ENCODE assay signal across 12 cellular contexts in genomic region chr2:230873670-230874401, GRCh38. TPM values are rescaled to one million over a fixed set of nuclear protein-coding genes. Genes with fewer than 3 reads are reported as not detected.
DNase-seq lines count a peak whose midpoint lies in the region; ATAC-seq and TF ChIP-seq lines count a peak whose summit lies in the region.
"Had no signal": no experiment of that assay in that cellular context is flagged by ENCODE, and none has a peak within 500 bp of the region (broad histone marks: within the 10 kb centered on the region; RNA-seq: fewer than 3 reads in every experiment).

No MANE protein-coding gene starts in this region.

- POLR2A ChIA-PET in HEK293T (lab: Yijun Ruan, JAX) = no interaction called here

- peaks cover 50% of the 10 kb centered on the region for H3K4me1 ChIP-seq in Karpas-422 (ENCODE audit: low read length)

- peak; percentile 76 for ATAC-seq in HG02610 (IDR thresholded peaks at IDR 0.05; ENCODE audit: unreplicated experiment)

- CTCF ChIA-PET in activated naive CD4-positive, alpha-beta T cell treated with anti-CD3 and anti-CD28 coated beads, Interleukin-2, amount 10 ng/mL, durations not matched to agents 7 days and 5 days (lab: Charles Lee) = interaction anchor here (1.0 to 1.5 kb wide), 2 partner anchors 49 to 113 kb away, joined by 3 read pairs; no protein-coding TSS in a partner anchor
- CTCF ChIA-PET in HEK293T (lab: Yijun Ruan, JAX) = no interaction called here

- H3K27ac ChIP-seq in Karpas-422 (ENCODE audit: low read length) = no peak overlapping the region
- H3K27ac ChIP-seq: ascending aorta, right atrium auricular region, tibial artery had no signal

- DNase-seq in activated naive CD4-positive, alpha-beta T cell treated with Interleukin-2 at 50 U/mL for 16 hours = peak; percentile 24
- DNase-seq in activated naive CD4-positive, alpha-beta T cell treated with anti-CD3 and anti-CD28 coated beads, Interleukin-2, amount 10 ng/mL, durations not matched to agents 7 days and 5 days = no peak
- DNase-seq in Karpas-422 (peak; percentile 69), type B pancreatic cell (ENCODE audit: extremely low spot score, unreplicated experiment) (peak; percentile 63), HEK293T (ENCODE audit: extremely low spot score) (no peak), NCI-H2081 (lab: John Stamatoyannopoulos, UW) (no peak), GF-D8 (lab: John Stamatoyannopoulos, UW) (no peak)
- DNase-seq: C1 segment of cervical spinal cord had no signal

- no peaks in the 10 kb centered on the region for H3K9me2 ChIP-seq in Karpas-422 (replicated peaks; ENCODE audit: insufficient read depth, low read length)

- H3K36me3 ChIP-seq in Karpas-422 (ENCODE audit: insufficient read depth, low read length) = no peaks in the 10 kb centered on the region

- no peak overlapping the region for H2AFZ ChIP-seq in Karpas-422 (ENCODE audit: low read length)

- H3K9me3 ChIP-seq in Karpas-422 (ENCODE audit: low read length) = no peaks in the 10 kb centered on the region
- H3K9me3 ChIP-seq: ascending aorta, right atrium auricular region, tibial artery had no signal

- H4K20me1 ChIP-seq in Karpas-422 (ENCODE audit: insufficient read depth, low read depth, low read length) = no peaks in the 10 kb centered on the region

- no peak overlapping the region for H3K27ac Mint-ChIP-seq in activated naive CD4-positive, alpha-beta T cell treated with anti-CD3 and anti-CD28 coated beads, Interleukin-2, amount 10 ng/mL, durations not matched to agents 7 days and 5 days
- no peak overlapping the region for H3K27ac Mint-ChIP-seq in type B pancreatic cell

- H3K36me3 Mint-ChIP-seq in activated naive CD4-positive, alpha-beta T cell treated with anti-CD3 and anti-CD28 coated beads, Interleukin-2, amount 10 ng/mL, durations not matched to agents 7 days and 5 days = no peaks in the 10 kb centered on the region
- peaks cover 5% of the 10 kb centered on the region for H3K36me3 Mint-ChIP-seq in type B pancreatic cell

- no peaks in the 10 kb centered on the region for H3K79me2 ChIP-seq in Karpas-422 (ENCODE audit: low read length)

- no peaks in the 10 kb centered on the region for H3K27me3 ChIP-seq in Karpas-422 (ENCODE audit: low read length)
- H3K27me3 ChIP-seq: ascending aorta, right atrium auricular region, tibial artery had no signal

- peak overlapping the region; percentile 46; the same call in 1 of the 2 replicates for H3K4me3 ChIP-seq in Karpas-422 (ENCODE audit: low read length)
- H3K4me3 ChIP-seq: ascending aorta, right atrium auricular region, tibial artery had no signal

- peaks cover 44% of the 10 kb centered on the region for H3K4me1 Mint-ChIP-seq in activated naive CD4-positive, alpha-beta T cell treated with anti-CD3 and anti-CD28 coated beads, Interleukin-2, amount 10 ng/mL, durations not matched to agents 7 days and 5 days
- H3K4me1 Mint-ChIP-seq in type B pancreatic cell (ENCODE audit: unreplicated experiment) = peaks cover 28% of the 10 kb centered on the region

- H3K27me3 Mint-ChIP-seq in activated naive CD4-positive, alpha-beta T cell treated with anti-CD3 and anti-CD28 coated beads, Interleukin-2, amount 10 ng/mL, durations not matched to agents 7 days and 5 days = peaks cover 23% of the 10 kb centered on the region
- H3K27me3 Mint-ChIP-seq in type B pancreatic cell = no peaks in the 10 kb centered on the region

- no peaks in the 10 kb centered on the region for H3K9me3 Mint-ChIP-seq in activated naive CD4-positive, alpha-beta T cell treated with anti-CD3 and anti-CD28 coated beads, Interleukin-2, amount 10 ng/mL, durations not matched to agents 7 days and 5 days
- no peaks in the 10 kb centered on the region for H3K9me3 Mint-ChIP-seq in type B pancreatic cell

- H3K4me3 Mint-ChIP-seq in activated naive CD4-positive, alpha-beta T cell treated with anti-CD3 and anti-CD28 coated beads, Interleukin-2, amount 10 ng/mL, durations not matched to agents 7 days and 5 days = no peak overlapping the region
- H3K4me3 Mint-ChIP-seq in type B pancreatic cell = no peak overlapping the region

- TF ChIP-seq CTCF in type B pancreatic cell (conservative IDR thresholded peaks at IDR 0.05) = no peak

- H3K9ac ChIP-seq in Karpas-422 (ENCODE audit: low read length) = no peak overlapping the region

- peak overlapping the region; percentile 59 for H3K4me2 ChIP-seq in Karpas-422 (ENCODE audit: low read depth, low read length, poor library complexity, severe bottlenecking)

TF ChIP-seq in HEK293T, 16 proteins besides CTCF, POLR2A, EP300 and RAD21:
- TF ChIP-seq FOXA1 (IDR thresholded peaks at IDR 0.05) = no peak
- no peak for TF ChIP-seq CTBP1 (IDR thresholded peaks at IDR 0.05; ENCODE audit: borderline replicate concordance)
- TF ChIP-seq ARNT (IDR thresholded peaks at IDR 0.05) = no peak
- no peak for TF ChIP-seq L3MBTL2 (conservative IDR thresholded peaks at IDR 0.05)
- no peak for TF ChIP-seq FOXK2 (IDR thresholded peaks at IDR 0.05)
- TF ChIP-seq ELF4 (IDR thresholded peaks at IDR 0.05) = no peak
- no peak for TF ChIP-seq BHLHE40 (IDR thresholded peaks at IDR 0.05; ENCODE audit: borderline replicate concordance)
- TF ChIP-seq FOXM1 (IDR thresholded peaks at IDR 0.05; ENCODE audit: borderline replicate concordance) = no peak
- no peak for TF ChIP-seq SP1 (IDR thresholded peaks at IDR 0.05)
- no peak for TF ChIP-seq TARDBP (IDR thresholded peaks at IDR 0.05)

RNA-seq across cellular contexts. Expression of gene ITM2C, which starts 9.1 kb away (rescaled TPM):
- total RNA-seq in Karpas-422 (2014; rRNA removed; shearing (Covaris generic); ENCODE audit: low replicate concordance) = 0.19 TPM in 1 of 2 replicates, not detected in the other
- 211 and 285 TPM in 2 replicates for total RNA-seq in type B pancreatic cell (ENCODE audit: low replicate concordance)

RNA-seq across cellular contexts. Expression of gene GPR55, which starts 51.2 kb away (rescaled TPM):
- 2.9 and 9.5 TPM in 2 replicates for total RNA-seq in Karpas-422 (2014; rRNA removed; shearing (Covaris generic); ENCODE audit: low replicate concordance)
- total RNA-seq in type B pancreatic cell (ENCODE audit: low replicate concordance) = 0.24 TPM in 1 of 2 replicates, not detected in the other
- total RNA-seq: ascending aorta, right atrium auricular region had no signal

Comparison
In these comparisons a context has a peak if more than half of its experiments do, and no peak if none do; other contexts are left out.
1. DNase-seq: peak in activated naive CD4-positive, alpha-beta T cell treated with Interleukin-2 at 50 U/mL for 16 hours (single experiment), Karpas-422 (single experiment) and type B pancreatic cell (single experiment); none in activated naive CD4-positive, alpha-beta T cell treated with anti-CD3 and anti-CD28 coated beads, Interleukin-2, amount 10 ng/mL, durations not matched to agents 7 days and 5 days (single experiment), HEK293T (single experiment), NCI-H2081 (0 of 2) and GF-D8 (single experiment).
2. RNA of gene ITM2C, which starts 9.1 kb away (total RNA-seq): 211 to 285 TPM in type B pancreatic cell; 0.19 TPM in Karpas-422; every median in the first group is over 100 times any median in the second.